Comparison of ENCODE assay signal across 11 cellular contexts in genomic region chr1:1758692-1759455, GRCh38. TPM values are rescaled to one million over a fixed set of nuclear protein-coding genes. Genes with fewer than 3 reads are reported as not detected.
DNase-seq lines count a peak whose midpoint lies in the region; ATAC-seq and TF ChIP-seq lines count a peak whose summit lies in the region.
"Had no signal": no experiment of that assay in that cellular context is flagged by ENCODE, and none has a peak within 500 bp of the region (broad histone marks: within the 10 kb centered on the region; RNA-seq: fewer than 3 reads in every experiment).

No MANE protein-coding gene starts in this region.

- TF ChIP-seq CTCF in epithelial cell of esophagus (IDR thresholded peaks at IDR 0.05; ENCODE audit: insufficient read depth, low read depth, low read length, missing control alignments) = no peak

- H3K36me3 ChIP-seq in mucosa of rectum (ENCODE audit: control insufficient read depth in 2 of 2, insufficient read depth in 2 of 2, low read length in 2 of 2) = peaks cover 39 to 57% of the 10 kb centered on the region in 2 donors

- peaks cover 22 to 26% of the 10 kb centered on the region in 2 donors for H3K4me1 ChIP-seq in mucosa of rectum (ENCODE audit: control insufficient read depth in 2 of 2, insufficient read depth in 2 of 2, low read length in 2 of 2)

- ATAC-seq in GM21381 (IDR thresholded peaks at IDR 0.05; ENCODE audit: unreplicated experiment) = no peak
- ATAC-seq in HG03280 (IDR thresholded peaks at IDR 0.05; ENCODE audit: unreplicated experiment) = no peak

- peak overlapping the region; percentile 95 to 98 for H3K27ac ChIP-seq in mucosa of rectum (ENCODE audit: low read depth in 2 of 2, low read length in 2 of 2)
- H3K27ac ChIP-seq: brain microvascular endothelial cell had no signal

- H3K9me3 ChIP-seq in mucosa of rectum (ENCODE audit: control insufficient read depth in 2 of 2, low read length in 2 of 2) = no peaks in the 10 kb centered on the region

- H3K4me3 ChIP-seq in epithelial cell of esophagus (ENCODE audit: low read length) (no peak overlapping the region), mucosa of rectum (ENCODE audit: low read length in 2 of 2) (peak overlapping the region; percentile 50 to 56)

- H3K27me3 ChIP-seq in mucosa of rectum (ENCODE audit: control insufficient read depth in 2 of 2, insufficient read depth in 2 of 2, low read length in 2 of 2) = no peaks in the 10 kb centered on the region
- H3K27me3 ChIP-seq: brain microvascular endothelial cell had no signal

- peak overlapping the region; percentile 70 to 78 for H3K9ac ChIP-seq in mucosa of rectum (ENCODE audit: low read depth in 1 of 2, low read length in 2 of 2)

- peak; percentile 5 for DNase-seq in AG08396 (ENCODE audit: low spot score)
- peak; percentile 62 for DNase-seq in NCI-H460 (ENCODE audit: extremely low read depth, low read depth)
- peak; percentile 56 for DNase-seq in epithelial cell of esophagus (ENCODE audit: low read depth)
- no peak for DNase-seq in NCI-H2171 (lab: John Stamatoyannopoulos, UW)
- DNase-seq in T-helper 1 cell = no peak
- DNase-seq: activated CD4-positive, alpha-beta T cell treated with anti-CD3 and anti-CD28 coated beads for 1 hour; brain microvascular endothelial cell; NCI-H526 had no signal

RNA-seq across cellular contexts. Expression of gene NADK, which starts 19.4 kb away (rescaled TPM):
- total RNA-seq in NCI-H460 (2014; rRNA removed; shearing (Covaris generic)) = 41.3 and 48.5 TPM in 2 replicates
- polyA plus RNA-seq in NCI-H460 (2014; cell fraction: nucleus; rRNA removed) = 113 and 122 TPM in 2 replicates

RNA-seq across cellular contexts. Expression of gene CDK11A, which starts 34.7 kb away (rescaled TPM):
- total RNA-seq in NCI-H460 (2014; rRNA removed; shearing (Covaris generic)) = 11.5 and 17.3 TPM in 2 replicates
- polyA plus RNA-seq in NCI-H460 (2014; cell fraction: nucleus; rRNA removed) = 55.1 and 61.3 TPM in 2 replicates

Comparison
In these comparisons a context has a peak if more than half of its experiments do, and no peak if none do; other contexts are left out.
1. DNase-seq: peak in AG08396 (single experiment), NCI-H460 (single experiment) and epithelial cell of esophagus (single experiment); none in NCI-H2171 (single experiment) and T-helper 1 cell (0 of 5).